In genomic region chrX:70664726-70665125, GRCh38 we compare ENCODE assay signal across 8 cellular contexts.
DNase-seq lines count a peak whose midpoint lies in the region; ATAC-seq, FAIRE-seq and TF ChIP-seq lines count a peak whose summit lies in the region.

No MANE protein-coding gene starts in this region.

- H3K27ac Mint-ChIP-seq in activated T-helper 17 cell treated with anti-CD3 and anti-CD28 coated beads, Interleukin-2, amount 50 U/mL, for 72 hours: no peak overlapping the region
- H3K27ac Mint-ChIP-seq in mesothelial cell of epicardium: no peak overlapping the region

- H3K27me3 Mint-ChIP-seq in activated T-helper 17 cell treated with anti-CD3 and anti-CD28 coated beads, Interleukin-2, amount 50 U/mL, for 72 hours: no peaks in the 10 kb centered on the region
- peaks cover 10% of the 10 kb centered on the region for H3K27me3 Mint-ChIP-seq in mesothelial cell of epicardium (ENCODE audit: low read depth)

- in situ Hi-C loops in HepG2 (cut with HindIII; ENCODE audit: extremely low pct_ligation_motif_present, low pct_unique_long_range_greater_than_20kb): loop anchor here (10.0 kb wide), 1 partner anchor 210 kb away; no protein-coding TSS in a partner anchor

- no TSS peak for BruUV-seq in HepG2 (replicated peaks; lab: Mats Ljungman, UMichigan)

- POLR2A ChIA-PET in HepG2 (lab: Yijun Ruan, JAX): interaction anchor here (1.0 kb wide), 1 partner anchor 242 kb away, joined by 5 read pairs; the partner anchor contains the start of gene GDPD2

- no peak overlapping the region for H3K4me3 Mint-ChIP-seq in activated T-helper 17 cell treated with anti-CD3 and anti-CD28 coated beads, Interleukin-2, amount 50 U/mL, for 72 hours
- no peak overlapping the region for H3K4me3 Mint-ChIP-seq in mesothelial cell of epicardium

- intact Hi-C loops in HepG2 (cut with micrococcal nuclease; ENCODE audit: unreplicated experiment): loop anchor here (1.0 to 10.0 kb wide), 2 partner anchors 210 to 240 kb away; partner anchors contain the start of gene GDPD2

- H3K9ac ChIP-seq in HepG2 (ENCODE audit: insufficient read depth, low read depth, low read length): no peak overlapping the region

- ATAC-seq in activated T-helper 17 cell treated with anti-CD3 and anti-CD28 coated beads, Interleukin-2, amount 50 U/mL, for 72 hours (replicated peaks): peak; percentile 79
- 0 out of 3 replicates have a peak, but pooled peaks have one; percentile 43 for ATAC-seq in HepG2

- no peak overlapping the region for H3K4me2 ChIP-seq in HepG2 (ENCODE audit: low read depth, low read length)

- no peak overlapping the region for H2AFZ ChIP-seq in HepG2 (ENCODE audit: low read length)

- TF ChIP-seq EP300 in HepG2 (IDR thresholded peaks at IDR 0.05; ENCODE audit: low read depth in 2 of 2, low read length in 2 of 2) (no peak), HepG2 (CRISPR knock-in tag; IDR thresholded peaks at IDR 0.05; ENCODE audit: borderline replicate concordance) (no peak)

- peak; percentile 34 for FAIRE-seq in HepG2 (lab: Jason Lieb, UNC)

- 0% methylated on average over 1 of the region's 1 CpG for whole genome bisulfite sequencing in HepG2 (ENCODE audit: low lambda C conversion rate)

- no peak overlapping the region for H3K4me3 ChIP-seq in Jurkat, Clone E6-1 (ENCODE audit: low read length)
- H3K4me3 ChIP-seq in HepG2 (replicated peaks in 1 of 3; ENCODE audit: insufficient read depth in 1 of 3, low read depth in 2 of 3, low read length in 3 of 3): no peak overlapping the region

- TF ChIP-seq POLR2A in HepG2 (IDR thresholded peaks at IDR 0.05; ENCODE audit: insufficient read depth in 1 of 2, low read depth in 2 of 2, low read length in 2 of 2): no peak

- no peaks in the 10 kb centered on the region for H3K27me3 ChIP-seq in HepG2 (ENCODE audit: control insufficient read depth in 1 of 2, insufficient read depth in 2 of 2, low read length in 2 of 2)

- no peaks in the 10 kb centered on the region for H4K20me1 ChIP-seq in HepG2 (ENCODE audit: insufficient read depth, low read length)

- no peaks in the 10 kb centered on the region for H3K36me3 Mint-ChIP-seq in activated T-helper 17 cell treated with anti-CD3 and anti-CD28 coated beads, Interleukin-2, amount 50 U/mL, for 72 hours (ENCODE audit: low read depth)
- H3K36me3 Mint-ChIP-seq in mesothelial cell of epicardium: no peaks in the 10 kb centered on the region

- CTCF ChIA-PET in HepG2 (lab: Yijun Ruan, JAX; ENCODE audit: low intra/inter-chr PET ratio, low total read pairs): interaction anchor here (0.6 to 1.7 kb wide), 3 partner anchors 210 to 242 kb away, joined by 3 to 9 read pairs (median 6); partner anchors contain the start of gene GDPD2

- H3K9me3 ChIP-seq in HepG2 (ENCODE audit: low read length): no peaks in the 10 kb centered on the region

- no peaks in the 10 kb centered on the region for H3K36me3 ChIP-seq in HepG2 (replicated peaks in 1 of 2; ENCODE audit: control insufficient read depth in 1 of 2, insufficient read depth in 2 of 2, low read length in 2 of 2)

- DNase-seq in NCI-H1417 (lab: John Stamatoyannopoulos, UW) (peak in 2 of 3 experiments; percentile 0 to 52), NCI-H1417 treated with DMSO at 0.1 percent for 48 hours (lab: John Stamatoyannopoulos, UW) (no peak), HepG2 (ENCODE audit: low spot score) (peak; percentile 19), activated gamma-delta T cell (lab: John Stamatoyannopoulos, UW) (no peak), mesothelial cell of epicardium (ENCODE audit: low spot score in 2 of 2, unreplicated experiment in 2 of 2) (no peak)
- DNase-seq in Jurkat, Clone E6-1 (ENCODE audit: low read depth, low spot score): peak; percentile 24
- no peak for DNase-seq in activated effector memory CD4-positive, alpha-beta T cell treated with anti-CD3 and anti-CD28 coated beads, Interleukin-2, amount 50 U/mL, for 16 hours

- no peaks in the 10 kb centered on the region for H3K9me3 Mint-ChIP-seq in activated T-helper 17 cell treated with anti-CD3 and anti-CD28 coated beads, Interleukin-2, amount 50 U/mL, for 72 hours
- peaks cover 11% of the 10 kb centered on the region for H3K9me3 Mint-ChIP-seq in mesothelial cell of epicardium

- H3K79me2 ChIP-seq in HepG2 (ENCODE audit: insufficient read depth, low read length): no peaks in the 10 kb centered on the region

- no peak overlapping the region for H3K27ac ChIP-seq in HepG2 (ENCODE audit: extremely low read length, insufficient read depth, low read length)

- no peaks in the 10 kb centered on the region for H3K4me1 Mint-ChIP-seq in activated T-helper 17 cell treated with anti-CD3 and anti-CD28 coated beads, Interleukin-2, amount 50 U/mL, for 72 hours
- H3K4me1 Mint-ChIP-seq in mesothelial cell of epicardium: no peaks in the 10 kb centered on the region

- TF ChIP-seq CTCF in HepG2 (CRISPR knock-in tag; IDR thresholded peaks at IDR 0.05) (peak; percentile 51), mesothelial cell of epicardium (IDR thresholded peaks at IDR 0.05; ENCODE audit: unreplicated experiment) (no peak)

- no peak for TF ChIP-seq RAD21 in HepG2 (CRISPR knock-in tag; IDR thresholded peaks at IDR 0.05)

- H3K4me1 ChIP-seq in HepG2 (ENCODE audit: insufficient read depth, low read length): no peaks in the 10 kb centered on the region

TF ChIP-seq in HepG2, 621 proteins besides CTCF, POLR2A, EP300 and RAD21:
- no peak for TF ChIP-seq ELK4 (CRISPR knock-in tag; IDR thresholded peaks at IDR 0.05; ENCODE audit: borderline replicate concordance)
- peak; percentile 59 for TF ChIP-seq STAG1 (CRISPR knock-in tag; IDR thresholded peaks at IDR 0.05)
- TF ChIP-seq ZNF362 (CRISPR knock-in tag; IDR thresholded peaks at IDR 0.05; ENCODE audit: borderline replicate concordance): peak; percentile 35; the same call in 1 of the 2 replicates
- TF ChIP-seq HNF4A (CRISPR knock-in tag; IDR thresholded peaks at IDR 0.05): no peak
- TF ChIP-seq SOX5 (CRISPR knock-in tag; IDR thresholded peaks at IDR 0.05; ENCODE audit: borderline replicate concordance): no peak
- TF ChIP-seq ISL2 (CRISPR knock-in tag; IDR thresholded peaks at IDR 0.05): no peak
- TF ChIP-seq ZNF691 (CRISPR knock-in tag; IDR thresholded peaks at IDR 0.05; ENCODE audit: borderline replicate concordance, low read depth): no peak

Comparison
In these comparisons a context has a peak if more than half of its experiments do, and no peak if none do; other contexts are left out.
1. DNase-seq: peak in NCI-H1417 (2 of 3), Jurkat, Clone E6-1 (single experiment) and HepG2 (single experiment); none in NCI-H1417 treated with DMSO at 0.1 percent for 48 hours (single experiment), activated gamma-delta T cell (single experiment), activated effector memory CD4-positive, alpha-beta T cell treated with anti-CD3 and anti-CD28 coated beads, Interleukin-2, amount 50 U/mL, for 16 hours (single experiment) and mesothelial cell of epicardium (0 of 2).